Comparison of ENCODE assay signal across 22 cellular contexts in genomic region chr20:19991826-19992225, GRCh38. TPM values are rescaled to one million over a fixed set of nuclear protein-coding genes. Genes with fewer than 3 reads are reported as not detected.
DNase-seq lines count a peak whose midpoint lies in the region; ATAC-seq, FAIRE-seq and TF ChIP-seq lines count a peak whose summit lies in the region.
"Had no signal": no experiment of that assay in that cellular context is flagged by ENCODE, and none has a peak within 500 bp of the region (broad histone marks: within the 10 kb centered on the region; RNA-seq: fewer than 3 reads in every experiment).

No MANE protein-coding gene starts in this region.

- H3K27ac ChIP-seq in AG04450 (ENCODE audit: low read depth, low read length) = peak overlapping the region; percentile 58
- no peak overlapping the region for H3K27ac ChIP-seq in effector memory CD4-positive, alpha-beta T cell (ENCODE audit: insufficient read depth, low read length, poor library complexity, severe bottlenecking)

- intact Hi-C loops in activated CD4-positive, alpha-beta T cell treated with anti-CD3 and anti-CD28 coated beads for 36 hours (cut with DNase I, micrococcal nuclease) = no loop called here

- POLR2A ChIA-PET in AG04450 (lab: Yijun Ruan, JAX) = interaction anchor here (1.1 to 6.5 kb wide), 2 partner anchors 16 to 27 kb away, joined by 4 to 88 read pairs; no protein-coding TSS in a partner anchor
- POLR2A ChIA-PET in activated CD4-positive, alpha-beta T cell treated with anti-CD3 and anti-CD28 coated beads for 36 hours (lab: Charles Lee) = no interaction called here

- H3K36me3 Mint-ChIP-seq in nephron (ENCODE audit: low read depth) = peaks cover 15% of the 10 kb centered on the region
- no peaks in the 10 kb centered on the region for H3K36me3 Mint-ChIP-seq in activated CD4-positive, alpha-beta T cell treated with anti-CD3 and anti-CD28 coated beads for 36 hours (ENCODE audit: low read depth)

- CTCF ChIA-PET in AG04450 (lab: Charles Lee) = interaction anchor here (1.8 to 3.2 kb wide), 3 partner anchors 9 to 206 kb away, joined by 5 to 14 read pairs (median 6); partner anchors contain the start of gene NAA20
- CTCF ChIA-PET in activated CD4-positive, alpha-beta T cell treated with anti-CD3 and anti-CD28 coated beads for 36 hours (lab: Charles Lee) = no interaction called here

- H3K36me3 ChIP-seq in bronchial epithelial cell (ENCODE audit: control insufficient read depth, insufficient read depth, low read length) = peaks cover 22% of the 10 kb centered on the region
- no peaks in the 10 kb centered on the region for H3K36me3 ChIP-seq in effector memory CD4-positive, alpha-beta T cell (ENCODE audit: control insufficient read depth, insufficient read depth, low read length)

- peak overlapping the region; percentile 14; the same call in 1 of the 2 replicates for H3K4me3 ChIP-seq in AG04450 (ENCODE audit: low read depth, low read length)
- no peak overlapping the region for H3K4me3 ChIP-seq in bronchial epithelial cell (ENCODE audit: low read depth, low read length)
- H3K4me3 ChIP-seq in effector memory CD4-positive, alpha-beta T cell (ENCODE audit: insufficient read depth, low read depth, low read length, poor library complexity, severe bottlenecking) = no peak overlapping the region
- H3K4me3 ChIP-seq: K562, mucosa of descending colon had no signal

- H3K9me3 Mint-ChIP-seq in nephron = no peaks in the 10 kb centered on the region
- no peaks in the 10 kb centered on the region for H3K9me3 Mint-ChIP-seq in activated CD4-positive, alpha-beta T cell treated with anti-CD3 and anti-CD28 coated beads for 36 hours (ENCODE audit: low read depth)
- H3K9me3 Mint-ChIP-seq: activated naive CD8-positive, alpha-beta T cell treated with anti-CD3 and anti-CD28 coated beads, Interleukin-2, amount 50 U/mL, for 24 hours; effector memory CD8-positive, alpha-beta T cell had no signal

- H3K9me3 ChIP-seq in AG04450 (ENCODE audit: control insufficient read depth, insufficient read depth, low read length) = no peaks in the 10 kb centered on the region; the same call in 1 of the 2 replicates
- H3K9me3 ChIP-seq in effector memory CD4-positive, alpha-beta T cell (ENCODE audit: control insufficient read depth, low read length) = no peaks in the 10 kb centered on the region
- H3K9me3 ChIP-seq: mucosa of descending colon had no signal

- H3K27me3 ChIP-seq in AG04450 (ENCODE audit: control insufficient read depth, insufficient read depth, low read length) = no peaks in the 10 kb centered on the region
- no peaks in the 10 kb centered on the region for H3K27me3 ChIP-seq in bronchial epithelial cell (ENCODE audit: control insufficient read depth, insufficient read depth, low read length)
- no peaks in the 10 kb centered on the region for H3K27me3 ChIP-seq in effector memory CD4-positive, alpha-beta T cell (replicated peaks; ENCODE audit: control insufficient read depth, insufficient read depth, low read length, poor library complexity, severe bottlenecking)

- peak overlapping the region; percentile 49 to 67 (median 60) for H3K27ac Mint-ChIP-seq in nephron
- no peak overlapping the region for H3K27ac Mint-ChIP-seq in activated CD4-positive, alpha-beta T cell treated with anti-CD3 and anti-CD28 coated beads for 36 hours
- H3K27ac Mint-ChIP-seq: activated naive CD8-positive, alpha-beta T cell treated with anti-CD3 and anti-CD28 coated beads, Interleukin-2, amount 50 U/mL, for 24 hours; effector memory CD8-positive, alpha-beta T cell had no signal

- H3K4me1 ChIP-seq in effector memory CD4-positive, alpha-beta T cell (ENCODE audit: control insufficient read depth, insufficient read depth, low read length, poor library complexity, severe bottlenecking) = no peaks in the 10 kb centered on the region

- no peak for TF ChIP-seq CTCF in AG04450 (IDR thresholded peaks at IDR 0.05; ENCODE audit: low read depth, low read length)
- TF ChIP-seq CTCF in bronchial epithelial cell (IDR thresholded peaks at IDR 0.05; ENCODE audit: insufficient read depth, low read length, severe bottlenecking) = no peak
- no peak for TF ChIP-seq CTCF in nephron (IDR thresholded peaks at IDR 0.05; ENCODE audit: unreplicated experiment in 3 of 3)

- no peaks in the 10 kb centered on the region for H3K27me3 Mint-ChIP-seq in nephron (ENCODE audit: low read depth)
- H3K27me3 Mint-ChIP-seq in activated CD4-positive, alpha-beta T cell treated with anti-CD3 and anti-CD28 coated beads for 36 hours = peaks cover 8% of the 10 kb centered on the region

- H3K4me1 Mint-ChIP-seq in nephron = peaks cover 56% of the 10 kb centered on the region
- H3K4me1 Mint-ChIP-seq in activated CD4-positive, alpha-beta T cell treated with anti-CD3 and anti-CD28 coated beads for 36 hours = no peaks in the 10 kb centered on the region
- H3K4me1 Mint-ChIP-seq: activated naive CD8-positive, alpha-beta T cell treated with anti-CD3 and anti-CD28 coated beads, Interleukin-2, amount 50 U/mL, for 24 hours had no signal

- no peak for FAIRE-seq in bronchial epithelial cell (lab: Jason Lieb, UNC)
- FAIRE-seq: GM12892, K562 had no signal

- ATAC-seq in HG03432 (IDR thresholded peaks at IDR 0.05; ENCODE audit: unreplicated experiment) (no peak), GM21737 (IDR thresholded peaks at IDR 0.05; ENCODE audit: unreplicated experiment) (no peak)
- ATAC-seq in activated CD4-positive, alpha-beta T cell treated with anti-CD3 and anti-CD28 coated beads for 36 hours = no peak
- ATAC-seq: activated naive CD8-positive, alpha-beta T cell treated with anti-CD3 and anti-CD28 coated beads, Interleukin-2, amount 50 U/mL, for 24 hours; effector memory CD8-positive, alpha-beta T cell; K562; left cardiac atrium; mucosa of descending colon; sciatic nerve had no signal

- DNase-seq in AG04450 (ENCODE audit: low read depth, low spot score) (no peak), LHCN-M2 (ENCODE audit: low read depth) (peak; percentile 64), bronchial epithelial cell (ENCODE audit: low read depth) (peak; percentile 18)
- no peak for DNase-seq in activated CD4-positive, alpha-beta T cell treated with anti-CD3 and anti-CD28 coated beads for 36 hours
- DNase-seq in effector memory CD4-positive, alpha-beta T cell = no peak
- DNase-seq: activated naive CD8-positive, alpha-beta T cell treated with anti-CD3 and anti-CD28 coated beads, Interleukin-2, amount 50 U/mL, for 24 hours; AML-193; Calu3; caudate nucleus; effector memory CD8-positive, alpha-beta T cell; GDM1; left cardiac atrium; mucosa of descending colon; NCI-H1105 treated with DMSO at 0.1 percent for 48 hours; NCI-H748 treated with DMSO at 0.1 percent for 48 hours; occipital lobe had no signal

- no peak overlapping the region for H3K4me3 Mint-ChIP-seq in nephron
- H3K4me3 Mint-ChIP-seq in activated CD4-positive, alpha-beta T cell treated with anti-CD3 and anti-CD28 coated beads for 36 hours = no peak overlapping the region
- H3K4me3 Mint-ChIP-seq: activated naive CD8-positive, alpha-beta T cell treated with anti-CD3 and anti-CD28 coated beads, Interleukin-2, amount 50 U/mL, for 24 hours; effector memory CD8-positive, alpha-beta T cell had no signal

RNA-seq across cellular contexts. Expression of gene NAA20, which starts 25.3 kb away (rescaled TPM):
- 59.6 and 85.1 TPM in 2 replicates for polyA plus RNA-seq in AG04450 (2011; rRNA removed)
- 15.6 and 23.1 TPM in 2 replicates for polyA minus RNA-seq in AG04450 (2011; rRNA and poly(A)+ RNA removed)
- total RNA-seq in LHCN-M2 (2014; rRNA removed) (39.1 and 59.8 TPM in 2 replicates), bronchial epithelial cell (111 and 114 TPM in 2 replicates)
- 56.3 TPM for polyA plus RNA-seq in LHCN-M2 (2012)
- total RNA-seq in activated CD4-positive, alpha-beta T cell treated with anti-CD3 and anti-CD28 coated beads for 36 hours = 10 to 100 TPM; 58.6 to 88.7 TPM

Comparison
In these comparisons a context has a peak if more than half of its experiments do, and no peak if none do; other contexts are left out.
1. DNase-seq: peak in LHCN-M2 (single experiment) and bronchial epithelial cell (single experiment); none in AG04450 (single experiment), activated CD4-positive, alpha-beta T cell treated with anti-CD3 and anti-CD28 coated beads for 36 hours (single experiment) and effector memory CD4-positive, alpha-beta T cell (0 of 3).